Comparison of ENCODE assay signal across 25 cellular contexts in the genomic region with DNA sequence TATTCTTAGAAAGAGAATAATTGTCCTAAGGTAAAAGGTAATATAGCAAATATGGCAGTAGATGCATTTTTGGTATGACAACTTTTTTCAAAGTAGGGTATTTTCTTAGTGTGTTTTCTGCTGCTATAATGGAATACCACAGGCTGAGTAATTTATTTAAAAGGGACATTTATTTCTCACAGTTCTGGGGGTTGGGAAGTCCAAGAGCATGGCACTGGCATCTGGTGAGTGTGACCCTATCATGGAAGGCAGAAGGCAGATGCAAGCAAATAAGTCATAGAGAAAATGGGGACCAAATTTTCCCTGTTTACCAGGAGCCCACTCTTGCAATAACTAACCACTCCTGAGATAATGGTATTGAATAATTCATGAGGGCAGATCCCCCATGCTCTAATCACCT.
"Had no signal": no experiment of that assay in that cellular context is flagged by ENCODE, and none has a peak within 500 bp of the region (broad histone marks: within the 10 kb centered on the region; RNA-seq: fewer than 3 reads in every experiment).

No MANE protein-coding gene starts in this region.

- H3K9me3 ChIP-seq: colonic mucosa, esophagus squamous epithelium, gastrocnemius medialis, gastroesophageal sphincter had no signal

- H3K27me3 ChIP-seq: colonic mucosa, dorsolateral prefrontal cortex, esophagus muscularis mucosa, esophagus squamous epithelium, foreskin keratinocyte, gastrocnemius medialis, gastroesophageal sphincter, heart left ventricle, heart right ventricle had no signal

- H3K36me3 ChIP-seq: colonic mucosa, esophagus muscularis mucosa, esophagus squamous epithelium, gastrocnemius medialis, gastroesophageal sphincter, heart left ventricle, heart right ventricle had no signal

- H3K4me3 ChIP-seq: colonic mucosa, coronary artery, dorsolateral prefrontal cortex, esophagus muscularis mucosa, esophagus squamous epithelium, gastrocnemius medialis, gastroesophageal sphincter, heart left ventricle, heart right ventricle had no signal

- H3K4me1 ChIP-seq: colonic mucosa, esophagus muscularis mucosa, esophagus squamous epithelium, foreskin keratinocyte, gastrocnemius medialis, gastroesophageal sphincter, heart left ventricle, heart right ventricle had no signal

- H3K27ac ChIP-seq: colonic mucosa, coronary artery, dorsolateral prefrontal cortex, epithelial cell of prostate, esophagus muscularis mucosa, esophagus squamous epithelium, foreskin keratinocyte, gastrocnemius medialis, gastroesophageal sphincter, heart left ventricle, heart right ventricle had no signal

- ATAC-seq: effector memory CD8-positive, alpha-beta T cell; esophagus mucosa; foreskin keratinocyte; gastrocnemius medialis; gastroesophageal sphincter; heart left ventricle; heart right ventricle had no signal

- DNase-seq: colonic mucosa; cortex of kidney; dermis blood vessel endothelial cell; dorsolateral prefrontal cortex; effector CD4-positive, alpha-beta T cell; effector CD8-positive, alpha-beta T cell; effector memory CD4-positive, alpha-beta T cell; effector memory CD8-positive, alpha-beta T cell; endodermal cell; erythroblast; esophagus squamous epithelium; foreskin fibroblast; foreskin keratinocyte; foreskin melanocyte; gastrocnemius medialis; glutamatergic neuron; head of caudate nucleus; heart left ventricle; heart right ventricle had no signal

- FAIRE-seq: endothelial cell of umbilical vein had no signal
